Comparison of ENCODE assay signal across 17 cellular contexts in the genomic region with DNA sequence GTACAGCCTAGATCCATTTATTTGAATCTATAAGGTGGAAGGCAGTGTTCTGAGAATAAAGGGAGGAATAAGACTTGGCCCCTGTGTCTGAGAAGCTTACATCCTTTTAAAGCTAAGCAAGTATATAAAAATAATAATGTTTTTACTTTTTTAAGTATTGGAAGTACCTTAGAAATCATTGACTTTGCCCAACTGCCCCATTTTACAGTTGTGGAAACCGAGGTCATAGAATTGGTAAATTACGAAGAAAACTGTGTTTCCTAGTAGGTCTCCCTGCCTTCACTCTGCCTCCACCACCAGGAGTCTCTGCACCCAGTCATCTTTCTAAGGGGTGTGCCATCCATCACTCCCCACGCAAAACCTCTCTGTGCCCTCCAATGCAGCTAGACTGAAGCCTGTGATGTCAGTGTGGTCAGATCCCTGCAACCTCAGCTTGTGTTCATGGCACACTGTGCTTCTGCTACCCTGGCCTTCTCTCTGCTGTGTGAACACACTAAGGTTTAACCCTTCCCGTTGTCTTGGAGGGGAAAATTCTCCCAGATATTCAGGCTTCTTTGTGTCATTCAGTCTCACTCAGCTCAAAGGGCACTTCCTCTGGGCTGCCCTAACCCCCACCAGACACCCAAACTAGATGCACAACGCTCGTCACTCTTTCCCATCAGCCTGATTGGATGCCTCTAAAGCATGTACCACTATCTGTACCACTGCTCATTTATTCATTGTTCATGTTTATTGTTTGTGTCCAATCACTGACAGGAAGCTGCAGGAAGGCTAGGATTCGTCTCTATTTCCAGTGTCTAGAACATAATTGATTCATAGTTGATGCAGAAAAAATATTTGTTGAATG. TPM values are rescaled to one million over a fixed set of nuclear protein-coding genes. Genes with fewer than 3 reads are reported as not detected.
DNase-seq lines count a peak whose midpoint lies in the region; ATAC-seq and TF ChIP-seq lines count a peak whose summit lies in the region.
"Had no signal": no experiment of that assay in that cellular context is flagged by ENCODE, and none has a peak within 500 bp of the region (broad histone marks: within the 10 kb centered on the region; RNA-seq: fewer than 3 reads in every experiment).

No MANE protein-coding gene starts in this region.

- H3K27ac Mint-ChIP-seq in endodermal cell: no peak overlapping the region
- peak overlapping the region; percentile 74 for H3K27ac Mint-ChIP-seq in stimulated activated effector memory CD8-positive, alpha-beta T cell treated with anti-CD3 and anti-CD28 coated beads, Interleukin-12 subunit alpha, Interleukin-12 subunit beta, amount 100 ng/mL, for 72 hours
- H3K27ac Mint-ChIP-seq in stimulated activated memory B cell treated with anti-CD40 and anti-IgM and Interleukin-4, amounts not matched to agents 10 μg/mL and 1 μg/mL and 100 μg/mL, for 72 hours: no peak overlapping the region
- H3K27ac Mint-ChIP-seq: activated naive CD4-positive, alpha-beta T cell treated with anti-CD3 and anti-CD28 coated beads, Interleukin-2, amount 10 ng/mL, durations not matched to agents 7 days and 5 days had no signal

- no peaks in the 10 kb centered on the region for H3K4me1 Mint-ChIP-seq in endodermal cell
- peaks cover 82% of the 10 kb centered on the region for H3K4me1 Mint-ChIP-seq in stimulated activated effector memory CD8-positive, alpha-beta T cell treated with anti-CD3 and anti-CD28 coated beads, Interleukin-12 subunit alpha, Interleukin-12 subunit beta, amount 100 ng/mL, for 72 hours
- peaks cover 46% of the 10 kb centered on the region for H3K4me1 Mint-ChIP-seq in stimulated activated memory B cell treated with anti-CD40 and anti-IgM and Interleukin-4, amounts not matched to agents 10 μg/mL and 1 μg/mL and 100 μg/mL, for 72 hours

- H3K36me3 ChIP-seq in right atrium auricular region (no peaks in the 10 kb centered on the region), endodermal cell (ENCODE audit: control insufficient read depth, insufficient read depth, low read length) (no peaks in the 10 kb centered on the region), prostate gland (no peaks in the 10 kb centered on the region)

- no peak overlapping the region for H3K9ac ChIP-seq in endodermal cell (ENCODE audit: extremely low read depth, low read length, poor library complexity, severe bottlenecking)

- H3K9me3 ChIP-seq in right atrium auricular region: no peaks in the 10 kb centered on the region
- H3K9me3 ChIP-seq in endodermal cell (ENCODE audit: control insufficient read depth, low read length): no peaks in the 10 kb centered on the region
- no peaks in the 10 kb centered on the region for H3K9me3 ChIP-seq in prostate gland

- no peak overlapping the region for H3K4me3 ChIP-seq in right atrium auricular region
- H3K4me3 ChIP-seq in endodermal cell (ENCODE audit: low read length): no peak overlapping the region
- no peak overlapping the region for H3K4me3 ChIP-seq in prostate gland
- H3K4me3 ChIP-seq: lung had no signal

- H3K4me3 Mint-ChIP-seq in endodermal cell: no peak overlapping the region
- peak overlapping the region; percentile 33 for H3K4me3 Mint-ChIP-seq in stimulated activated effector memory CD8-positive, alpha-beta T cell treated with anti-CD3 and anti-CD28 coated beads, Interleukin-12 subunit alpha, Interleukin-12 subunit beta, amount 100 ng/mL, for 72 hours
- no peak overlapping the region for H3K4me3 Mint-ChIP-seq in stimulated activated memory B cell treated with anti-CD40 and anti-IgM and Interleukin-4, amounts not matched to agents 10 μg/mL and 1 μg/mL and 100 μg/mL, for 72 hours
- H3K4me3 Mint-ChIP-seq: activated naive CD4-positive, alpha-beta T cell treated with anti-CD3 and anti-CD28 coated beads, Interleukin-2, amount 10 ng/mL, durations not matched to agents 7 days and 5 days had no signal

- H3K4me1 ChIP-seq in right atrium auricular region: peaks cover 0 to 26% of the 10 kb centered on the region in 2 donors
- H3K4me1 ChIP-seq in endodermal cell (ENCODE audit: control insufficient read depth, insufficient read depth, low read length): no peaks in the 10 kb centered on the region
- H3K4me1 ChIP-seq in prostate gland (replicated peaks): peaks cover 18% of the 10 kb centered on the region

- DNase-seq in right atrium auricular region (ENCODE audit: low spot score) (no peak), Right ventricle myocardium superior (no peak), T-helper 9 cell (peak; percentile 39), endodermal cell (no peak), substantia nigra (lab: John Stamatoyannopoulos, UW) (no peak), prostate gland (ENCODE audit: low spot score) (no peak)
- DNase-seq in stimulated activated effector memory CD8-positive, alpha-beta T cell treated with anti-CD3 and anti-CD28 coated beads, Interleukin-12 subunit alpha, Interleukin-12 subunit beta, amount 100 ng/mL, for 72 hours (ENCODE audit: low spot score in 2 of 2): peak in 1 of 2 donors; percentile 73
- DNase-seq: activated naive CD4-positive, alpha-beta T cell treated with anti-CD3 and anti-CD28 coated beads, Interleukin-2, amount 10 ng/mL, durations not matched to agents 7 days and 5 days; caudate nucleus; DMS79 treated with DMSO at 0.1 percent for 48 hours; NCI-H446 treated with DMSO at 0.1 percent for 48 hours; occipital lobe; stimulated activated CD4-positive, alpha-beta T cell treated with anti-CD3 and anti-CD28 coated beads, Interleukin-15, amount 100 ng/mL, for 24 hours had no signal

- H3K27me3 ChIP-seq in right atrium auricular region: no peaks in the 10 kb centered on the region
- no peaks in the 10 kb centered on the region for H3K27me3 ChIP-seq in endodermal cell (ENCODE audit: control insufficient read depth, insufficient read depth, low read length, poor library complexity, severe bottlenecking)
- H3K27me3 ChIP-seq in prostate gland (replicated peaks; ENCODE audit: insufficient read depth): no peaks in the 10 kb centered on the region

- TF ChIP-seq POLR2A in prostate gland (IDR thresholded peaks at IDR 0.05): no peak

- intact Hi-C loops in Right ventricle myocardium superior (cut with DNase I): no loop called here
- intact Hi-C loops in prostate gland (cut with DNase I): no loop called here

- ATAC-seq in Right ventricle myocardium superior (ENCODE audit: poor library complexity): no peak
- peak; percentile 88 for ATAC-seq in stimulated activated effector memory CD8-positive, alpha-beta T cell treated with anti-CD3 and anti-CD28 coated beads, Interleukin-12 subunit alpha, Interleukin-12 subunit beta, amount 100 ng/mL, for 72 hours
- ATAC-seq in stimulated activated memory B cell treated with anti-CD40 and anti-IgM and Interleukin-4, amounts not matched to agents 10 μg/mL and 1 μg/mL and 100 μg/mL, for 72 hours: no peak

- no peaks in the 10 kb centered on the region for H3K9me3 Mint-ChIP-seq in endodermal cell
- peaks cover 4% of the 10 kb centered on the region for H3K9me3 Mint-ChIP-seq in stimulated activated effector memory CD8-positive, alpha-beta T cell treated with anti-CD3 and anti-CD28 coated beads, Interleukin-12 subunit alpha, Interleukin-12 subunit beta, amount 100 ng/mL, for 72 hours
- no peaks in the 10 kb centered on the region for H3K9me3 Mint-ChIP-seq in stimulated activated memory B cell treated with anti-CD40 and anti-IgM and Interleukin-4, amounts not matched to agents 10 μg/mL and 1 μg/mL and 100 μg/mL, for 72 hours
- H3K9me3 Mint-ChIP-seq: IgD-negative memory B cell had no signal

- 89% methylated on average over 1 to 7 of the region's 7 CpGs for WGBS in endodermal cell (ENCODE audit: insufficient coverage in 1 of 2, insufficient read length in 1 of 2), 2 experiments
- WGBS in prostate gland: 83% methylated on average over 7 of the region's 7 CpGs

- no peak for TF ChIP-seq CTCF in right atrium auricular region (IDR thresholded peaks at IDR 0.05)
- TF ChIP-seq CTCF in endodermal cell (conservative IDR thresholded peaks at IDR 0.05): peak; percentile 43
- TF ChIP-seq CTCF in prostate gland (IDR thresholded peaks at IDR 0.05): no peak

- peaks cover 8% of the 10 kb centered on the region for H3K27me3 Mint-ChIP-seq in endodermal cell (ENCODE audit: insufficient read depth)
- no peaks in the 10 kb centered on the region for H3K27me3 Mint-ChIP-seq in stimulated activated memory B cell treated with anti-CD40 and anti-IgM and Interleukin-4, amounts not matched to agents 10 μg/mL and 1 μg/mL and 100 μg/mL, for 72 hours
- H3K27me3 Mint-ChIP-seq: IgD-negative memory B cell had no signal

- H3K36me3 Mint-ChIP-seq in endodermal cell (ENCODE audit: low read depth): no peaks in the 10 kb centered on the region
- no peaks in the 10 kb centered on the region for H3K36me3 Mint-ChIP-seq in stimulated activated effector memory CD8-positive, alpha-beta T cell treated with anti-CD3 and anti-CD28 coated beads, Interleukin-12 subunit alpha, Interleukin-12 subunit beta, amount 100 ng/mL, for 72 hours
- H3K36me3 Mint-ChIP-seq in stimulated activated memory B cell treated with anti-CD40 and anti-IgM and Interleukin-4, amounts not matched to agents 10 μg/mL and 1 μg/mL and 100 μg/mL, for 72 hours: peaks cover 10% of the 10 kb centered on the region

- H3K27ac ChIP-seq in right atrium auricular region (peak overlapping the region; percentile 33 to 41), endodermal cell (ENCODE audit: low read depth, low read length) (no peak overlapping the region), substantia nigra (ENCODE audit: low read depth, low read length, poor library complexity, severe bottlenecking) (no peak overlapping the region), prostate gland (no peak overlapping the region)
- H3K27ac ChIP-seq: epithelial cell of prostate had no signal

RNA-seq across cellular contexts. Expression of a gene that starts 18.2 kb away (rescaled TPM):
- total RNA-seq in right atrium auricular region (1 to 10 TPM; 7.3 to 7.7 TPM), Right ventricle myocardium superior (5.6 TPM), endodermal cell (under 1 TPM; 0.20 to 0.42 TPM), prostate gland (10 to 100 TPM in 1 of 2 donors, 1 to 10 TPM in 1; 6.8 to 29.0 TPM)
- 0.50 TPM for polyA plus RNA-seq in endodermal cell (2013, experiment 1 of 2)
- 0.41 TPM for polyA plus RNA-seq in endodermal cell (2013, experiment 2 of 2)

Comparison
In these comparisons a context has a peak if more than half of its experiments do, and no peak if none do; other contexts are left out.
1. H3K27ac ChIP-seq: peak in right atrium auricular region (2 of 2); none in endodermal cell (single experiment), substantia nigra (single experiment) and prostate gland (0 of 2).